2 cellular contexts compared by ENCODE assay signal in the genomic region with DNA sequence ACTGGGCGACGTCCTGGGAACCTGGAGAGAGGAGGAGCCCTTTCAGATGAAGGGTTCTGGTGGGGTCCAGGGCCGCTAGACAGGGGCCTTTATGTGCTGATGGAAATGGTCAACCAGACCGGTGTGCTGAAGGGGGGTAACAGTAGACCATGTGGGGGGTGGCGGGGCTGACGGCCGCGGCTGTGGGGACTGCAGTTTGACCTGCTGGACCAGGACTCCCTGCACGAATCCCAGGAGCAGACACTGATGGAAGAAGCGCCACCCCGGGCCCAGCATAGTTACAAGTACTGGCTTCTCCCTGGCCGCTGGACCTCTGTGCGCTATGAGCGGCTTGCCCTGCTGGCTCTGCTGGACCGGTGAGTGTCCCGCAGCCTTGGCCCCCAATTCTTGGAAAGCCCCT.
TF ChIP-seq lines count a peak whose summit lies in the region.

No MANE protein-coding gene starts in this region.

TF ChIP-seq in HepG2, 621 proteins besides CTCF, POLR2A, EP300 and RAD21:
- TF ChIP-seq SMYD3 (CRISPR knock-in tag; IDR thresholded peaks at IDR 0.05): no peak
- TF ChIP-seq, protein P1, sequence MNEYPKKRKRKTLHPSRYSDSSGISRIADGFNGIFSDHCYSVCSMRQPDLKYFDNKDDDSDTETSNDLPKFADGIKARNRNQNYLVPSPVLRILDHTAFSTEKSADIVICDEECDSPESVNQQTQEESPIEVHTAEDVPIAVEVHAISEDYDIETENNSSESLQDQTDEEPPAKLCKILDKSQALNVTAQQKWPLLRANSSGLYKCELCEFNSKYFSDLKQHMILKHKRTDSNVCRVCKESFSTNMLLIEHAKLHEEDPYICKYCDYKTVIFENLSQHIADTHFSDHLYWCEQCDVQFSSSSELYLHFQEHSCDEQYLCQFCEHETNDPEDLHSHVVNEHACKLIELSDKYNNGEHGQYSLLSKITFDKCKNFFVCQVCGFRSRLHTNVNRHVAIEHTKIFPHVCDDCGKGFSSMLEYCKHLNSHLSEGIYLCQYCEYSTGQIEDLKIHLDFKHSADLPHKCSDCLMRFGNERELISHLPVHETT (CRISPR knock-in tag; conservative IDR thresholded peaks at IDR 0.05): no peak
- TF ChIP-seq ZNF446 (CRISPR knock-in tag; IDR thresholded peaks at IDR 0.05): no peak
- TF ChIP-seq SP2 (CRISPR knock-in tag; IDR thresholded peaks at IDR 0.05): no peak
- peak; percentile 37 for TF ChIP-seq AGO2 (optimal IDR thresholded peaks at IDR 0.05; ENCODE audit: low read depth, low read length)
TF ChIP-seq in HepG2: peak in this region for 1.

TF ChIP-seq in endothelial cell of umbilical vein, 7 proteins besides CTCF, POLR2A, EP300 and RAD21:
- TF ChIP-seq EZH2 (IDR thresholded peaks at IDR 0.05; ENCODE audit: borderline replicate concordance, low read depth, low read length, severe bottlenecking): no peak
- no peak for TF ChIP-seq MYC (IDR thresholded peaks at IDR 0.05; ENCODE audit: low read depth, low read length)
- TF ChIP-seq JUN (IDR thresholded peaks at IDR 0.05; ENCODE audit: borderline replicate concordance, insufficient read depth, insufficient read length, low read depth): no peak
- TF ChIP-seq FOS (IDR thresholded peaks at IDR 0.05; ENCODE audit: borderline replicate concordance, insufficient read depth, low read length): no peak
- peak; percentile 21 for TF ChIP-seq POLR2AphosphoS5 (IDR thresholded peaks at IDR 0.05; ENCODE audit: insufficient read depth, low read depth, low read length)
- TF ChIP-seq, protein P2, sequence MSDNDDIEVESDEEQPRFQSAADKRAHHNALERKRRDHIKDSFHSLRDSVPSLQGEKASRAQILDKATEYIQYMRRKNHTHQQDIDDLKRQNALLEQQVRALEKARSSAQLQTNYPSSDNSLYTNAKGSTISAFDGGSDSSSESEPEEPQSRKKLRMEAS (IDR thresholded peaks at IDR 0.05; ENCODE audit: insufficient read depth, insufficient read length): no peak
- TF ChIP-seq GATA2 (IDR thresholded peaks at IDR 0.05; ENCODE audit: insufficient read depth, insufficient read length, low read depth, low read length): no peak
